27 cellular contexts compared by ENCODE assay signal in genomic region chr6:520820-521219, GRCh38.
DNase-seq lines count a peak whose midpoint lies in the region; ATAC-seq and TF ChIP-seq lines count a peak whose summit lies in the region.
"Had no signal": no experiment of that assay in that cellular context is flagged by ENCODE, and none has a peak within 500 bp of the region (broad histone marks: within the 10 kb centered on the region; RNA-seq: fewer than 3 reads in every experiment).

No MANE protein-coding gene starts in this region.

- H3K27ac ChIP-seq in brain microvascular endothelial cell = no peak overlapping the region
- H3K27ac ChIP-seq: gastroesophageal sphincter, parathyroid adenoma, thyroid gland had no signal

- no peak for ATAC-seq in activated naive CD4-positive, alpha-beta T cell treated with anti-CD3 and anti-CD28 coated beads, Interleukin-2, amount 50 U/mL, for 72 hours
- no peak for ATAC-seq in memory B cell (ENCODE audit: low read depth)
- ATAC-seq in activated CD8-positive, alpha-beta memory T cell treated with anti-CD3 and anti-CD28 coated beads, Interleukin-2, amount 10 ng/mL, durations not matched to agents 7 days and 5 days = no peak
- ATAC-seq: gastroesophageal sphincter had no signal

- H3K9me3 Mint-ChIP-seq in activated naive CD4-positive, alpha-beta T cell treated with anti-CD3 and anti-CD28 coated beads, Interleukin-2, amount 50 U/mL, for 72 hours = peaks cover 10 to 21% of the 10 kb centered on the region in 2 donors
- peaks cover 17% of the 10 kb centered on the region for H3K9me3 Mint-ChIP-seq in activated naive CD8-positive, alpha-beta T cell treated with anti-CD3 and anti-CD28 coated beads for 36 hours
- H3K9me3 Mint-ChIP-seq in memory B cell = peaks cover 2% of the 10 kb centered on the region
- H3K9me3 Mint-ChIP-seq in type B pancreatic cell = peaks cover 5% of the 10 kb centered on the region
- H3K9me3 Mint-ChIP-seq in activated CD8-positive, alpha-beta memory T cell treated with anti-CD3 and anti-CD28 coated beads, Interleukin-2, amount 10 ng/mL, durations not matched to agents 7 days and 5 days (ENCODE audit: low read depth) = peaks cover 19% of the 10 kb centered on the region

- no peak overlapping the region for H3K4me3 ChIP-seq in brain microvascular endothelial cell (ENCODE audit: low read depth, low read length)
- H3K4me3 ChIP-seq: gastroesophageal sphincter, thyroid gland had no signal

- peak overlapping the region; percentile 12 for H3K4me3 Mint-ChIP-seq in activated naive CD8-positive, alpha-beta T cell treated with anti-CD3 and anti-CD28 coated beads for 36 hours
- H3K4me3 Mint-ChIP-seq in memory B cell (no peak overlapping the region), type B pancreatic cell (peak overlapping the region; percentile 37)
- H3K4me3 Mint-ChIP-seq in activated CD8-positive, alpha-beta memory T cell treated with anti-CD3 and anti-CD28 coated beads, Interleukin-2, amount 10 ng/mL, durations not matched to agents 7 days and 5 days = no peak overlapping the region
- H3K4me3 Mint-ChIP-seq: activated CD4-positive, alpha-beta T cell treated with anti-CD3 and anti-CD28 coated beads, Interleukin-2, amount 10 ng/mL, durations not matched to agents 7 days and 5 days; CD8-positive, alpha-beta memory T cell; HFFc6; neural crest cell had no signal

- TF ChIP-seq CTCF in type B pancreatic cell (conservative IDR thresholded peaks at IDR 0.05) = no peak
- TF ChIP-seq CTCF in brain microvascular endothelial cell (IDR thresholded peaks at IDR 0.05; ENCODE audit: low read depth, low read length, missing control alignments) = no peak

- H3K27ac Mint-ChIP-seq in activated naive CD4-positive, alpha-beta T cell treated with anti-CD3 and anti-CD28 coated beads, Interleukin-2, amount 50 U/mL, for 72 hours = peak overlapping the region; percentile 39 to 81
- peak overlapping the region; percentile 50 for H3K27ac Mint-ChIP-seq in activated naive CD8-positive, alpha-beta T cell treated with anti-CD3 and anti-CD28 coated beads for 36 hours
- H3K27ac Mint-ChIP-seq in memory B cell (peak overlapping the region; percentile 32), type B pancreatic cell (no peak overlapping the region)
- no peak overlapping the region for H3K27ac Mint-ChIP-seq in activated CD8-positive, alpha-beta memory T cell treated with anti-CD3 and anti-CD28 coated beads, Interleukin-2, amount 10 ng/mL, durations not matched to agents 7 days and 5 days
- H3K27ac Mint-ChIP-seq: HFFc6 had no signal

- no peaks in the 10 kb centered on the region for H3K27me3 ChIP-seq in brain microvascular endothelial cell (replicated peaks)
- H3K27me3 ChIP-seq: BE2C, gastroesophageal sphincter, thyroid gland had no signal

- H3K36me3 ChIP-seq in brain microvascular endothelial cell (replicated peaks) = no peaks in the 10 kb centered on the region
- H3K36me3 ChIP-seq: BE2C, thyroid gland had no signal

- DNase-seq in activated naive CD4-positive, alpha-beta T cell treated with anti-CD3 and anti-CD28 coated beads, Interleukin-2, amount 50 U/mL, for 72 hours (ENCODE audit: low spot score in 2 of 2) = no peak
- DNase-seq in activated naive CD4-positive, alpha-beta T cell treated with anti-CD3 and anti-CD28 coated beads, Interleukin-2, amount 50 U/mL, for 16 hours = no peak
- DNase-seq in activated naive CD8-positive, alpha-beta T cell treated with anti-CD3 and anti-CD28 coated beads for 36 hours = no peak
- DNase-seq in memory B cell (ENCODE audit: low spot score in 2 of 2) (no peak), type B pancreatic cell (ENCODE audit: extremely low spot score, unreplicated experiment) (no peak), brain microvascular endothelial cell (no peak), DMS79 treated with DMSO at 0.1 percent for 48 hours (lab: John Stamatoyannopoulos, UW) (no peak)
- DNase-seq in activated CD8-positive, alpha-beta memory T cell treated with anti-CD3 and anti-CD28 coated beads, Interleukin-2, amount 10 ng/mL, durations not matched to agents 7 days and 5 days = no peak
- DNase-seq: ACHN; activated CD4-positive, alpha-beta T cell treated with anti-CD3 and anti-CD28 coated beads, Interleukin-2, amount 10 ng/mL, durations not matched to agents 7 days and 5 days; activated effector memory CD4-positive, alpha-beta T cell treated with anti-CD3 and anti-CD28 coated beads, Interleukin-2, amount 50 U/mL, for 16 hours; amygdala; BE2C; CD8-positive, alpha-beta memory T cell; GOT3; HFFc6; kidney glomerular epithelial cell; NCI-H1048; NCI-H1694; NCI-H446; NCI-H82; small intestine; T-helper 9 cell; thyroid gland had no signal

- peaks cover 4% of the 10 kb centered on the region for H3K27me3 Mint-ChIP-seq in activated naive CD8-positive, alpha-beta T cell treated with anti-CD3 and anti-CD28 coated beads for 36 hours
- H3K27me3 Mint-ChIP-seq in memory B cell (no peaks in the 10 kb centered on the region), type B pancreatic cell (no peaks in the 10 kb centered on the region)
- no peaks in the 10 kb centered on the region for H3K27me3 Mint-ChIP-seq in activated CD8-positive, alpha-beta memory T cell treated with anti-CD3 and anti-CD28 coated beads, Interleukin-2, amount 10 ng/mL, durations not matched to agents 7 days and 5 days
- H3K27me3 Mint-ChIP-seq: activated CD4-positive, alpha-beta T cell treated with anti-CD3 and anti-CD28 coated beads, Interleukin-2, amount 10 ng/mL, durations not matched to agents 7 days and 5 days; CD8-positive, alpha-beta memory T cell had no signal

- peaks cover 25% of the 10 kb centered on the region for H3K4me1 Mint-ChIP-seq in activated naive CD8-positive, alpha-beta T cell treated with anti-CD3 and anti-CD28 coated beads for 36 hours
- H3K4me1 Mint-ChIP-seq in memory B cell (peaks cover 7% of the 10 kb centered on the region), type B pancreatic cell (ENCODE audit: unreplicated experiment) (no peaks in the 10 kb centered on the region)
- peaks cover 13% of the 10 kb centered on the region for H3K4me1 Mint-ChIP-seq in activated CD8-positive, alpha-beta memory T cell treated with anti-CD3 and anti-CD28 coated beads, Interleukin-2, amount 10 ng/mL, durations not matched to agents 7 days and 5 days
- H3K4me1 Mint-ChIP-seq: neural crest cell had no signal

- CTCF ChIA-PET in activated CD8-positive, alpha-beta memory T cell treated with anti-CD3 and anti-CD28 coated beads, Interleukin-2, amount 10 ng/mL, durations not matched to agents 7 days and 5 days (lab: Charles Lee) = no interaction called here

- peaks cover 28 to 57% of the 10 kb centered on the region in 2 donors for H3K36me3 Mint-ChIP-seq in activated naive CD4-positive, alpha-beta T cell treated with anti-CD3 and anti-CD28 coated beads, Interleukin-2, amount 50 U/mL, for 72 hours
- H3K36me3 Mint-ChIP-seq in activated naive CD8-positive, alpha-beta T cell treated with anti-CD3 and anti-CD28 coated beads for 36 hours = peaks cover 54% of the 10 kb centered on the region
- H3K36me3 Mint-ChIP-seq in memory B cell = peaks cover 30% of the 10 kb centered on the region
- peaks cover 39% of the 10 kb centered on the region for H3K36me3 Mint-ChIP-seq in type B pancreatic cell
- H3K36me3 Mint-ChIP-seq in activated CD8-positive, alpha-beta memory T cell treated with anti-CD3 and anti-CD28 coated beads, Interleukin-2, amount 10 ng/mL, durations not matched to agents 7 days and 5 days = peaks cover 48% of the 10 kb centered on the region

- in situ Hi-C loops in brain microvascular endothelial cell (cut with HindIII; ENCODE audit: low pct_ligation_motif_present, low sequenced_read_pairs) = no loop called here

Comparison
In these comparisons a context has a peak if more than half of its experiments do, and no peak if none do; other contexts are left out.
1. H3K27ac Mint-ChIP-seq: peak in activated naive CD4-positive, alpha-beta T cell treated with anti-CD3 and anti-CD28 coated beads, Interleukin-2, amount 50 U/mL, for 72 hours (2 of 2), activated naive CD8-positive, alpha-beta T cell treated with anti-CD3 and anti-CD28 coated beads for 36 hours (single experiment) and memory B cell (single experiment); none in type B pancreatic cell (single experiment) and activated CD8-positive, alpha-beta memory T cell treated with anti-CD3 and anti-CD28 coated beads, Interleukin-2, amount 10 ng/mL, durations not matched to agents 7 days and 5 days (single experiment).
2. H3K4me3 Mint-ChIP-seq: peak in activated naive CD8-positive, alpha-beta T cell treated with anti-CD3 and anti-CD28 coated beads for 36 hours (single experiment) and type B pancreatic cell (single experiment); none in memory B cell (single experiment) and activated CD8-positive, alpha-beta memory T cell treated with anti-CD3 and anti-CD28 coated beads, Interleukin-2, amount 10 ng/mL, durations not matched to agents 7 days and 5 days (single experiment).